In the genomic region with DNA sequence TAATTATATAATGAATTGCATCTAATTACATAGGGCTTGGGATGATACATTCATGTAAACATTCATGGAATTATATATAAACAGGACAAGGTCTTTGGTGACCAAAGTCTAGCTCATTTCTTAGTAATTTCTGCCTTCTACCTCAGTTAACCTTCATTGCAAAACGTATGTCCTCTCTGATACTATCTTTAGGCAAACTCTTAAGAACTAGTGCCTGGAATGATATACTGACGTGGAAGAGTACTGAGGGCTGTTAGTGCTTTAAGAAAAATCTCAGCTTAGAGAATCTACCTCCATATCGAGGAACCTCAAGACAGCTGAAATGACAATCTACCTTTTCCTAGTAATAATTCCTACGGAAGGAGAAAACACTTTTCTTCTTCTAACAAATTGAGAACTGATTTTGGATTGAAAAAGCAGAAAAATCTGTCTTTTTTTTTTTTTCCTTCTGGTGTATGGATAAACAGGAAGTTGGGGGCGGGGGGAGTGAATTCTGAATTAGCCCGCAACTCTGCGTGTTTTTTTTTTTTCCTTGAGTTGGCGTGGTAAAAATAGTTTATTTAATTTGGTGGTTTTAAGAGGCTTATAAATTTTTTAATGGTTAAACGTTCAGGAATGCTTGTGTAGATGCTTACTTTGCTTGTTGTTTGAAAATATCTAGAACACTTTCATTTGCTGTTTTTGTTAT, we compare ENCODE assay signal across 1 cellular context.
TF ChIP-seq lines count a peak whose summit lies in the region.

No MANE protein-coding gene starts in this region.

TF ChIP-seq in A549, 52 proteins besides CTCF, POLR2A, EP300 and RAD21 (continued from another document):
- TF ChIP-seq, protein P1, sequence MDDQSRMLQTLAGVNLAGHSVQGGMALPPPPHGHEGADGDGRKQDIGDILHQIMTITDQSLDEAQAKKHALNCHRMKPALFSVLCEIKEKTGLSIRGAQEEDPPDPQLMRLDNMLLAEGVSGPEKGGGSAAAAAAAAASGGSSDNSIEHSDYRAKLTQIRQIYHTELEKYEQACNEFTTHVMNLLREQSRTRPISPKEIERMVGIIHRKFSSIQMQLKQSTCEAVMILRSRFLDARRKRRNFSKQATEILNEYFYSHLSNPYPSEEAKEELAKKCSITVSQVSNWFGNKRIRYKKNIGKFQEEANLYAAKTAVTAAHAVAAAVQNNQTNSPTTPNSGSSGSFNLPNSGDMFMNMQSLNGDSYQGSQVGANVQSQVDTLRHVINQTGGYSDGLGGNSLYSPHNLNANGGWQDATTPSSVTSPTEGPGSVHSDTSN (IDR thresholded peaks at IDR 0.05): no peak
- TF ChIP-seq RFX5 (IDR thresholded peaks at IDR 0.05) (no peak), RCOR1 (IDR thresholded peaks at IDR 0.05; ENCODE audit: low read depth, low read length) (no peak), EHF (CRISPR knock-in tag; IDR thresholded peaks at IDR 0.05) (no peak), POLR2AphosphoS2 (conservative IDR thresholded peaks at IDR 0.05; ENCODE audit: low read length) (no peak), KDM1A (IDR thresholded peaks at IDR 0.05; ENCODE audit: low read depth) (no peak), JUN (IDR thresholded peaks at IDR 0.05) (no peak), ZSCAN20 (CRISPR knock-in tag; IDR thresholded peaks at IDR 0.05) (no peak), EHMT2 (IDR thresholded peaks at IDR 0.05; ENCODE audit: low read depth) (no peak), TP53 (CRISPR knock-in tag; IDR thresholded peaks at IDR 0.05) (no peak), CBX8 (IDR thresholded peaks at IDR 0.05) (no peak)
- TF ChIP-seq, protein P2, sequence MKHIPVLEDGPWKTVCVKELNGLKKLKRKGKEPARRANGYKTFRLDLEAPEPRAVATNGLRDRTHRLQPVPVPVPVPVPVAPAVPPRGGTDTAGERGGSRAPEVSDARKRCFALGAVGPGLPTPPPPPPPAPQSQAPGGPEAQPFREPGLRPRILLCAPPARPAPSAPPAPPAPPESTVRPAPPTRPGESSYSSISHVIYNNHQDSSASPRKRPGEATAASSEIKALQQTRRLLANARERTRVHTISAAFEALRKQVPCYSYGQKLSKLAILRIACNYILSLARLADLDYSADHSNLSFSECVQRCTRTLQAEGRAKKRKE (CRISPR knock-in tag; IDR thresholded peaks at IDR 0.05; ENCODE audit: low read depth): no peak
